In the genomic region with DNA sequence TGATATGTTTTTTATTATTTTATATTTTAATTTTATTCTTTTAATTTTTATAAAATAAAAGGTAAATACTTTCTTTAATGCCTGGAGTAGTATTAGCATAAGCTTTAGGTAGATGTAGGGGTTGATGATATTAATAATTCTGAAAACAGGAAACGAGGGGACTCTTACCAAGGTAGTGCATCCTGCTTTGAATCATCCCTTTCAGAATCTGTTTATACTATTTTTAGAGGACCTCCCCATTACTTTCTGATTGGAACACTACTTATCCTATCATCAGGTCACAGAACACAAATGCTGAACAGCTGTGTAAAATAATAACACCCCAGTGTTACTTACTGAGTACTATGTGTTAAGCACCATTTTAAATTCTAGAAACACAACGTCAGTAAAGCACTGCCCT, we compare ENCODE assay signal across 12 cellular contexts. TPM values are rescaled to one million over a fixed set of nuclear protein-coding genes. Genes with fewer than 3 reads are reported as not detected.
DNase-seq lines count a peak whose midpoint lies in the region; ATAC-seq and TF ChIP-seq lines count a peak whose summit lies in the region.
"Had no signal": no experiment of that assay in that cellular context is flagged by ENCODE, and none has a peak within 500 bp of the region (broad histone marks: within the 10 kb centered on the region; RNA-seq: fewer than 3 reads in every experiment).

No MANE protein-coding gene starts in this region.

- no peak overlapping the region for H3K18ac ChIP-seq in H9 (ENCODE audit: insufficient read length, low read depth, low read length)

- H2AK5ac ChIP-seq in H9 (ENCODE audit: insufficient read length, low read length): no peak overlapping the region

- H2BK15ac ChIP-seq in H9 (ENCODE audit: low read depth, low read length): no peak overlapping the region

- WGBS in H9 (ENCODE audit: extremely low coverage, insufficient read length, low lambda C conversion rate): no CpG with 5 or more reads among the region's 2 CpGs

- H3K27ac ChIP-seq in H9 (ENCODE audit: insufficient read length, low read depth, low read length): no peak overlapping the region

- no peak overlapping the region for H3K23ac ChIP-seq in H9 (ENCODE audit: insufficient read length, low read depth, low read length)

- no peak overlapping the region for H3K14ac ChIP-seq in H9 (ENCODE audit: insufficient read depth, low read length)

- H3K36me3 ChIP-seq in GM06990 (ENCODE audit: control insufficient read depth, insufficient read depth, low read length): peaks cover 3% of the 10 kb centered on the region

- peaks cover 10 to 26% (median 22%) of the 10 kb centered on the region in 3 experiments for H3K36me3 Mint-ChIP-seq in H9 (ENCODE audit: insufficient read depth in 1 of 3, low read depth in 3 of 3)

- H3K23me2 ChIP-seq in H9 (ENCODE audit: insufficient read length, low read depth, low read length, poor library complexity, severe bottlenecking): no peaks in the 10 kb centered on the region

- no peaks in the 10 kb centered on the region for H3K79me1 ChIP-seq in H9 (ENCODE audit: insufficient read depth, low read depth, low read length, poor library complexity, severe bottlenecking)

- DNase-seq in GM06990 (ENCODE audit: extremely low read depth, insufficient read length) (peak; percentile 20), NCI-H2196 treated with DMSO at 0.1 percent for 48 hours (lab: John Stamatoyannopoulos, UW; ENCODE audit: unreplicated experiment) (no peak), hippocampal formation (lab: John Stamatoyannopoulos, UW) (no peak), H9 (no peak)
- no peak for DNase-seq in activated naive CD4-positive, alpha-beta T cell treated with Interleukin-2 at 50 U/mL for 16 hours
- DNase-seq: hypothalamus, NCI-H526 had no signal

- H3K27me3 ChIP-seq in GM06990 (replicated peaks; ENCODE audit: control insufficient read depth, insufficient read depth, low read length) (no peaks in the 10 kb centered on the region), H9 (ENCODE audit: insufficient read depth, low read length) (no peaks in the 10 kb centered on the region)

- no peak overlapping the region for H3K4me3 ChIP-seq in GM06990 (replicated peaks; ENCODE audit: low read depth, low read length)
- H3K4me3 ChIP-seq: HAP-1 had no signal

- H2BK12ac ChIP-seq in H9 (ENCODE audit: insufficient read length, low read depth, low read length): no peak overlapping the region

- H4K91ac ChIP-seq in H9 (ENCODE audit: insufficient read length, low read depth, low read length): no peak overlapping the region

- no peak overlapping the region for H3K56ac ChIP-seq in H9 (ENCODE audit: insufficient read length, low read depth, low read length)

- H3K27me3 Mint-ChIP-seq in H9 (ENCODE audit: low read depth): no peaks in the 10 kb centered on the region

- H3T11ph ChIP-seq in H9 (ENCODE audit: low read length): no peak overlapping the region

- H4K20me1 ChIP-seq in H9 (ENCODE audit: control insufficient read depth, insufficient read depth, insufficient read length): no peaks in the 10 kb centered on the region

- no peak overlapping the region for H2BK120ac ChIP-seq in H9 (ENCODE audit: low read depth, low read length, poor library complexity, severe bottlenecking)

- no peak overlapping the region for H2AFZ ChIP-seq in H9 (ENCODE audit: low read length)

- TF ChIP-seq CTCF in GM06990 (IDR thresholded peaks at IDR 0.05; ENCODE audit: insufficient read depth, low read length, poor library complexity, severe bottlenecking) (no peak), H9 (conservative IDR thresholded peaks at IDR 0.05) (no peak)

- no peak overlapping the region for H3K4me2 ChIP-seq in H9 (ENCODE audit: insufficient read depth, insufficient read length, low read length)

- no peak overlapping the region for H2BK20ac ChIP-seq in H9 (ENCODE audit: low read depth, low read length, poor library complexity, severe bottlenecking)

- H3K4me1 Mint-ChIP-seq in H9: no peaks in the 10 kb centered on the region
- H3K4me1 Mint-ChIP-seq: mesothelial cell of epicardium had no signal

- H3K9ac ChIP-seq in H9 (ENCODE audit: extremely low read depth, insufficient read length, low read length): no peak overlapping the region

- H3K4ac ChIP-seq in H9 (ENCODE audit: low read depth, low read length): no peak overlapping the region

- no peak overlapping the region for H4K8ac ChIP-seq in H9 (replicated peaks; ENCODE audit: insufficient read length, low read depth, low read length)

- H3K79me2 ChIP-seq in H9 (ENCODE audit: insufficient read depth, low read length): no peaks in the 10 kb centered on the region

- H3K9me3 ChIP-seq in H9 (ENCODE audit: control insufficient read depth, low read depth, low read length): no peaks in the 10 kb centered on the region
- H3K9me3 ChIP-seq: HAP-1 had no signal

- no peak overlapping the region for H2BK5ac ChIP-seq in H9 (ENCODE audit: insufficient read length, low read length)

- peaks cover 2 to 5% of the 10 kb centered on the region in 2 experiments; a peak in 3 of 5 replicates for H3K9me3 Mint-ChIP-seq in H9

- H3K27ac Mint-ChIP-seq in H9: no peak overlapping the region
- H3K27ac Mint-ChIP-seq: mesothelial cell of epicardium had no signal

- H4K5ac ChIP-seq in H9 (ENCODE audit: insufficient read length, low read depth, low read length): no peak overlapping the region

- no peaks in the 10 kb centered on the region for H3K4me1 ChIP-seq in H9 (ENCODE audit: insufficient read depth, low read length)
- H3K4me1 ChIP-seq: HAP-1 had no signal

- ATAC-seq in GM19023 (IDR thresholded peaks at IDR 0.05; ENCODE audit: unreplicated experiment): peak; percentile 63
- peak; percentile 75 for ATAC-seq in HG02588 (IDR thresholded peaks at IDR 0.05; ENCODE audit: unreplicated experiment)
- peak; percentile 69 for ATAC-seq in HG03378 (IDR thresholded peaks at IDR 0.05; ENCODE audit: unreplicated experiment)

- no peak overlapping the region for H3K4me3 Mint-ChIP-seq in H9
- H3K4me3 Mint-ChIP-seq: mesothelial cell of epicardium had no signal

RNA-seq across cellular contexts. Expression of a gene that starts 27.3 kb away (rescaled TPM):
- 17.0 and 23.7 TPM in 2 replicates for total RNA-seq in H9 (2021)
